In the genomic region with DNA sequence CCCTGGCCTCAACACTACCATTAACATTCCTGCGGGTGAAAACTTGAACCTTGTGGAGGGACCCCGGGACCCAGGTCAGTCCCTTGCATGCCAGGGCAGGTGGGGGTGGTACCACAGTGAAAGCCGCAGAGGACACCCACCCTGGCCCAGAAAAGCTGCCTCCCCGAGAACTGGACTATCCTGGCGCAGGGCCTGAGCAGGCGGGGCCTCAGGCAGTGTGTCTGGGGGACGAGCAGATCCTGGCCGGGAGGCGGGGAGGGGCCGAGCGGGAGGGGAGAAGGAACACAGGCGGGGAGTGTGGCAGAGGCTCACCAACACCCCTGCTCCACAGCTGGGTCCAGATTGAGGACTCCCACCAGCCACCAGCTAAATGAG, we compare ENCODE assay signal across 2 cellular contexts.
TF ChIP-seq lines count a peak whose summit lies in the region.

No MANE protein-coding gene starts in this region.

TF ChIP-seq in SK-N-SH, 30 proteins besides CTCF, POLR2A, EP300 and RAD21 (continued from another document):
- TF ChIP-seq IRF3 (IDR thresholded peaks at IDR 0.05; ENCODE audit: low read depth, low read length), result no peak
- no peak for TF ChIP-seq JUND (IDR thresholded peaks at IDR 0.05)
- no peak for TF ChIP-seq RCOR1 (IDR thresholded peaks at IDR 0.05; ENCODE audit: low read length)
- TF ChIP-seq MXI1 (IDR thresholded peaks at IDR 0.05; ENCODE audit: low read depth, low read length), result no peak
- no peak for TF ChIP-seq RXRA (IDR thresholded peaks at IDR 0.05; ENCODE audit: borderline replicate concordance, low read depth)
- TF ChIP-seq YY1 (IDR thresholded peaks at IDR 0.05; ENCODE audit: low read depth), result no peak
- TF ChIP-seq, protein P1, sequence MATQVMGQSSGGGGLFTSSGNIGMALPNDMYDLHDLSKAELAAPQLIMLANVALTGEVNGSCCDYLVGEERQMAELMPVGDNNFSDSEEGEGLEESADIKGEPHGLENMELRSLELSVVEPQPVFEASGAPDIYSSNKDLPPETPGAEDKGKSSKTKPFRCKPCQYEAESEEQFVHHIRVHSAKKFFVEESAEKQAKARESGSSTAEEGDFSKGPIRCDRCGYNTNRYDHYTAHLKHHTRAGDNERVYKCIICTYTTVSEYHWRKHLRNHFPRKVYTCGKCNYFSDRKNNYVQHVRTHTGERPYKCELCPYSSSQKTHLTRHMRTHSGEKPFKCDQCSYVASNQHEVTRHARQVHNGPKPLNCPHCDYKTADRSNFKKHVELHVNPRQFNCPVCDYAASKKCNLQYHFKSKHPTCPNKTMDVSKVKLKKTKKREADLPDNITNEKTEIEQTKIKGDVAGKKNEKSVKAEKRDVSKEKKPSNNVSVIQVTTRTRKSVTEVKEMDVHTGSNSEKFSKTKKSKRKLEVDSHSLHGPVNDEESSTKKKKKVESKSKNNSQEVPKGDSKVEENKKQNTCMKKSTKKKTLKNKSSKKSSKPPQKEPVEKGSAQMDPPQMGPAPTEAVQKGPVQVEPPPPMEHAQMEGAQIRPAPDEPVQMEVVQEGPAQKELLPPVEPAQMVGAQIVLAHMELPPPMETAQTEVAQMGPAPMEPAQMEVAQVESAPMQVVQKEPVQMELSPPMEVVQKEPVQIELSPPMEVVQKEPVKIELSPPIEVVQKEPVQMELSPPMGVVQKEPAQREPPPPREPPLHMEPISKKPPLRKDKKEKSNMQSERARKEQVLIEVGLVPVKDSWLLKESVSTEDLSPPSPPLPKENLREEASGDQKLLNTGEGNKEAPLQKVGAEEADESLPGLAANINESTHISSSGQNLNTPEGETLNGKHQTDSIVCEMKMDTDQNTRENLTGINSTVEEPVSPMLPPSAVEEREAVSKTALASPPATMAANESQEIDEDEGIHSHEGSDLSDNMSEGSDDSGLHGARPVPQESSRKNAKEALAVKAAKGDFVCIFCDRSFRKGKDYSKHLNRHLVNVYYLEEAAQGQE (IDR thresholded peaks at IDR 0.05; ENCODE audit: low read depth, low read length), result no peak
- no peak for TF ChIP-seq TAF1 (IDR thresholded peaks at IDR 0.05; ENCODE audit: borderline replicate concordance, low read depth, low read length)
- TF ChIP-seq FOXM1 (IDR thresholded peaks at IDR 0.05; ENCODE audit: low read depth), result no peak
- no peak for TF ChIP-seq USF2 (IDR thresholded peaks at IDR 0.05; ENCODE audit: borderline replicate concordance, low read depth, low read length)
- no peak for TF ChIP-seq TCF12 (IDR thresholded peaks at IDR 0.05)
- TF ChIP-seq NFIC (IDR thresholded peaks at IDR 0.05; ENCODE audit: borderline replicate concordance), result no peak
- no peak for TF ChIP-seq RFX5 (IDR thresholded peaks at IDR 0.05; ENCODE audit: low read length)
- no peak for TF ChIP-seq TEAD4 (IDR thresholded peaks at IDR 0.05; ENCODE audit: borderline replicate concordance, insufficient read depth)
- TF ChIP-seq SIN3A (IDR thresholded peaks at IDR 0.05; ENCODE audit: borderline replicate concordance, low read depth, low read length), result no peak
- TF ChIP-seq GATA2 (CRISPR knock-in tag; IDR thresholded peaks at IDR 0.05), result no peak
TF ChIP-seq in SK-N-SH: peak in this region for 0.

TF ChIP-seq in SK-N-SH treated with all-trans-retinoic acid at 6 μM for 48 hours, 23 proteins besides CTCF, POLR2A, EP300 and RAD21 (continued from another document):
- no peak for TF ChIP-seq POU6F1 (CRISPR knock-in tag; IDR thresholded peaks at IDR 0.05; ENCODE audit: borderline replicate concordance, low read depth)
- TF ChIP-seq RARB (CRISPR knock-in tag; IDR thresholded peaks at IDR 0.05), result no peak
- no peak for TF ChIP-seq SNAI2 (CRISPR knock-in tag; IDR thresholded peaks at IDR 0.05)
- no peak for TF ChIP-seq BACH2 (CRISPR knock-in tag; IDR thresholded peaks at IDR 0.05; ENCODE audit: borderline replicate concordance)
- no peak for TF ChIP-seq ZC3H10 (CRISPR knock-in tag; IDR thresholded peaks at IDR 0.05)
- TF ChIP-seq ZFP30 (CRISPR knock-in tag; IDR thresholded peaks at IDR 0.05), result no peak
- no peak for TF ChIP-seq CSRNP3 (CRISPR knock-in tag; IDR thresholded peaks at IDR 0.05)
- TF ChIP-seq TOX (CRISPR knock-in tag; IDR thresholded peaks at IDR 0.05; ENCODE audit: borderline replicate concordance), result no peak
- TF ChIP-seq PATZ1 (CRISPR knock-in tag; IDR thresholded peaks at IDR 0.05; ENCODE audit: borderline replicate concordance), result no peak
- TF ChIP-seq OSR1 (CRISPR knock-in tag; IDR thresholded peaks at IDR 0.05), result no peak
- TF ChIP-seq ISL1 (CRISPR knock-in tag; IDR thresholded peaks at IDR 0.05), result no peak
- TF ChIP-seq CREB5 (CRISPR knock-in tag; IDR thresholded peaks at IDR 0.05; ENCODE audit: low read depth), result no peak
- TF ChIP-seq CSDC2 (CRISPR knock-in tag; IDR thresholded peaks at IDR 0.05), result no peak
- TF ChIP-seq, protein P2, sequence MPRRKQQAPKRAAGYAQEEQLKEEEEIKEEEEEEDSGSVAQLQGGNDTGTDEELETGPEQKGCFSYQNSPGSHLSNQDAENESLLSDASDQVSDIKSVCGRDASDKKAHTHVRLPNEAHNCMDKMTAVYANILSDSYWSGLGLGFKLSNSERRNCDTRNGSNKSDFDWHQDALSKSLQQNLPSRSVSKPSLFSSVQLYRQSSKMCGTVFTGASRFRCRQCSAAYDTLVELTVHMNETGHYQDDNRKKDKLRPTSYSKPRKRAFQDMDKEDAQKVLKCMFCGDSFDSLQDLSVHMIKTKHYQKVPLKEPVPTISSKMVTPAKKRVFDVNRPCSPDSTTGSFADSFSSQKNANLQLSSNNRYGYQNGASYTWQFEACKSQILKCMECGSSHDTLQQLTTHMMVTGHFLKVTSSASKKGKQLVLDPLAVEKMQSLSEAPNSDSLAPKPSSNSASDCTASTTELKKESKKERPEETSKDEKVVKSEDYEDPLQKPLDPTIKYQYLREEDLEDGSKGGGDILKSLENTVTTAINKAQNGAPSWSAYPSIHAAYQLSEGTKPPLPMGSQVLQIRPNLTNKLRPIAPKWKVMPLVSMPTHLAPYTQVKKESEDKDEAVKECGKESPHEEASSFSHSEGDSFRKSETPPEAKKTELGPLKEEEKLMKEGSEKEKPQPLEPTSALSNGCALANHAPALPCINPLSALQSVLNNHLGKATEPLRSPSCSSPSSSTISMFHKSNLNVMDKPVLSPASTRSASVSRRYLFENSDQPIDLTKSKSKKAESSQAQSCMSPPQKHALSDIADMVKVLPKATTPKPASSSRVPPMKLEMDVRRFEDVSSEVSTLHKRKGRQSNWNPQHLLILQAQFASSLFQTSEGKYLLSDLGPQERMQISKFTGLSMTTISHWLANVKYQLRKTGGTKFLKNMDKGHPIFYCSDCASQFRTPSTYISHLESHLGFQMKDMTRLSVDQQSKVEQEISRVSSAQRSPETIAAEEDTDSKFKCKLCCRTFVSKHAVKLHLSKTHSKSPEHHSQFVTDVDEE (CRISPR knock-in tag; IDR thresholded peaks at IDR 0.05), result no peak
- no peak for TF ChIP-seq GLIS3 (CRISPR knock-in tag; IDR thresholded peaks at IDR 0.05)
